24 cellular contexts compared by ENCODE assay signal in genomic region chr7:117816727-117817126, GRCh38. TPM values are rescaled to one million over a fixed set of nuclear protein-coding genes. Genes with fewer than 3 reads are reported as not detected.
DNase-seq lines count a peak whose midpoint lies in the region; ATAC-seq, FAIRE-seq and TF ChIP-seq lines count a peak whose summit lies in the region.
"Had no signal": no experiment of that assay in that cellular context is flagged by ENCODE, and none has a peak within 500 bp of the region (broad histone marks: within the 10 kb centered on the region; RNA-seq: fewer than 3 reads in every experiment).

No MANE protein-coding gene starts in this region.

- H3F3A ChIP-seq in GM23338 (replicated peaks; ENCODE audit: low read depth), result no peaks in the 10 kb centered on the region

- H3K27me3 ChIP-seq in GM23338 (ENCODE audit: insufficient read depth) (no peaks in the 10 kb centered on the region), endothelial cell of umbilical vein (ENCODE audit: control insufficient read depth in 2 of 2, insufficient read depth in 2 of 2, low read length in 2 of 2) (no peaks in the 10 kb centered on the region), trophoblast cell (ENCODE audit: insufficient read depth, low read length) (no peaks in the 10 kb centered on the region)
- H3K27me3 ChIP-seq: Peyer's patch had no signal

- WGBS in trophoblast cell (ENCODE audit: extremely low coverage, insufficient coverage, insufficient read length), result no CpG with 5 or more reads among the region's 7 CpGs

- peaks cover 34% of the 10 kb centered on the region for H3K4me1 ChIP-seq in GM23338 (ENCODE audit: insufficient read depth)
- peaks cover 8% of the 10 kb centered on the region for H3K4me1 ChIP-seq in endothelial cell of umbilical vein (ENCODE audit: control insufficient read depth, extremely low read depth, insufficient read depth, low read length)
- peaks cover 0 to 3% of the 10 kb centered on the region in 2 experiments for H3K4me1 ChIP-seq in trophoblast cell (ENCODE audit: control insufficient read depth in 1 of 2, insufficient read depth in 2 of 2, low read length in 2 of 2)
- no peaks in the 10 kb centered on the region for H3K4me1 ChIP-seq in mucosa of descending colon (ENCODE audit: low read depth)
- H3K4me1 ChIP-seq: A549, Peyer's patch had no signal

- H2AFZ ChIP-seq in GM23338 (no peak overlapping the region), endothelial cell of umbilical vein (ENCODE audit: low read depth, low read length) (no peak overlapping the region), trophoblast cell (ENCODE audit: insufficient read depth, low read length, poor library complexity) (no peak overlapping the region)

- DNase-seq in GM23338 (ENCODE audit: low spot score) (no peak), M059J (ENCODE audit: low read depth) (peak; percentile 21), endothelial cell of umbilical vein (ENCODE audit: low read depth, low spot score) (peak; percentile 6), fibroblast of villous mesenchyme (ENCODE audit: low read depth) (peak; percentile 28), trophoblast cell (no peak), mucosa of descending colon (no peak), NCI-H748 treated with DMSO at 0.1 percent for 48 hours (lab: John Stamatoyannopoulos, UW) (no peak)
- no peak for DNase-seq in activated T-helper 2 cell treated with anti-CD3 and anti-CD28 coated beads, Interferon-gamma antibody, Interleukin-2, Interleukin-4, amounts not matched to agents 10 μg/mL and 5 μg/mL and 100 μg/mL, durations not matched to agents 14 hours and 24 hours and 36 hours (ENCODE audit: low spot score)
- DNase-seq: C1 segment of cervical spinal cord; CD4-positive, alpha-beta memory T cell; COR-L47; DMS53; Karpas-422; NCI-H1105 treated with DMSO at 0.1 percent for 48 hours; NCI-H2029; NCI-H446; NCI-H526; Peyer's patch; SHP77 treated with DMSO at 0.1 percent for 48 hours; T-helper 1 cell had no signal

- no peak overlapping the region for H3K4ac ChIP-seq in trophoblast cell (ENCODE audit: low read depth, low read length)

- dilution Hi-C loops in endothelial cell of umbilical vein (cut with MboI; ENCODE audit: extremely low pct_ligation_motif_present, low sequenced_read_pairs), result no loop called here

- H3K9me1 ChIP-seq in endothelial cell of umbilical vein (replicated peaks; ENCODE audit: control insufficient read depth, extremely low read depth, insufficient read depth, low read length), result no peaks in the 10 kb centered on the region

- H2BK120ac ChIP-seq in trophoblast cell (ENCODE audit: insufficient read depth, low read length, poor library complexity), result no peak overlapping the region

- no peak overlapping the region for H3K14ac ChIP-seq in trophoblast cell (ENCODE audit: low read length)

- no peak overlapping the region; the same call in 1 of the 2 replicates for H3K27ac Mint-ChIP-seq in GM23338
- H3K27ac Mint-ChIP-seq in activated T-helper 2 cell treated with anti-CD3 and anti-CD28 coated beads, Interferon-gamma antibody, Interleukin-2, Interleukin-4, amounts not matched to agents 10 μg/mL and 5 μg/mL and 100 μg/mL, durations not matched to agents 14 hours and 24 hours and 36 hours, result no peak overlapping the region
- H3K27ac Mint-ChIP-seq: CD4-positive, alpha-beta memory T cell had no signal

- CTCF ChIA-PET in endothelial cell of umbilical vein (lab: Charles Lee), result interaction anchor here (1.4 kb wide), 1 partner anchor 18 kb away, joined by 5 read pairs; no protein-coding TSS in a partner anchor

- no peaks in the 10 kb centered on the region for H3K79me1 ChIP-seq in trophoblast cell (ENCODE audit: low read length)

- no peak overlapping the region for H3K23ac ChIP-seq in trophoblast cell (ENCODE audit: low read length)

- no peak for ATAC-seq in GM23338
- ATAC-seq in mucosa of descending colon, result no peak
- ATAC-seq: A549, HCT116 had no signal

- H3K4me1 Mint-ChIP-seq in GM23338, result peaks cover 53% of the 10 kb centered on the region
- H3K4me1 Mint-ChIP-seq in activated T-helper 2 cell treated with anti-CD3 and anti-CD28 coated beads, Interferon-gamma antibody, Interleukin-2, Interleukin-4, amounts not matched to agents 10 μg/mL and 5 μg/mL and 100 μg/mL, durations not matched to agents 14 hours and 24 hours and 36 hours (ENCODE audit: low read depth), result no peaks in the 10 kb centered on the region
- H3K4me1 Mint-ChIP-seq: CD4-positive, alpha-beta memory T cell had no signal

- no peak for TF ChIP-seq POLR2A in endothelial cell of umbilical vein (IDR thresholded peaks at IDR 0.05; ENCODE audit: low read depth, low read length)

- H2BK12ac ChIP-seq in trophoblast cell (ENCODE audit: low read length), result no peak overlapping the region

- H4K20me1 ChIP-seq in GM23338 (replicated peaks; ENCODE audit: insufficient read depth) (no peaks in the 10 kb centered on the region), endothelial cell of umbilical vein (replicated peaks; ENCODE audit: control insufficient read depth, extremely low read depth, insufficient read depth, low read length) (no peaks in the 10 kb centered on the region)

- no peak overlapping the region for H4K12ac ChIP-seq in trophoblast cell (ENCODE audit: low read depth, low read length)

- no peaks in the 10 kb centered on the region for H3K9me2 ChIP-seq in GM23338 (ENCODE audit: insufficient read depth)

- BruUV-seq in endothelial cell of umbilical vein (replicated peaks; lab: Mats Ljungman, UMichigan), result no TSS peak

- FAIRE-seq in endothelial cell of umbilical vein (lab: Jason Lieb, UNC), result no peak
- FAIRE-seq: A549, GM12892, H1 had no signal

- H3K27ac ChIP-seq in GM23338 (ENCODE audit: low read depth) (0 out of 2 replicates have a peak overlapping the region, but pooled peaks have one; percentile 13), endothelial cell of umbilical vein (ENCODE audit: insufficient read depth, low read depth, low read length) (no peak overlapping the region), trophoblast cell (ENCODE audit: low read depth, low read length) (no peak overlapping the region)
- H3K27ac ChIP-seq: A549, Peyer's patch had no signal

- no peak overlapping the region for H4K91ac ChIP-seq in trophoblast cell (ENCODE audit: low read depth, low read length)

- H4K8ac ChIP-seq in trophoblast cell (ENCODE audit: low read depth, low read length), result no peak overlapping the region

- H3K9ac ChIP-seq in endothelial cell of umbilical vein (replicated peaks; ENCODE audit: extremely low read depth, insufficient read depth, low read length) (no peak overlapping the region), trophoblast cell (ENCODE audit: low read length) (no peak overlapping the region)

- no peaks in the 10 kb centered on the region for H3K36me3 Mint-ChIP-seq in GM23338 (ENCODE audit: low read depth)
- no peaks in the 10 kb centered on the region for H3K36me3 Mint-ChIP-seq in activated T-helper 2 cell treated with anti-CD3 and anti-CD28 coated beads, Interferon-gamma antibody, Interleukin-2, Interleukin-4, amounts not matched to agents 10 μg/mL and 5 μg/mL and 100 μg/mL, durations not matched to agents 14 hours and 24 hours and 36 hours (ENCODE audit: low read depth)
- H3K36me3 Mint-ChIP-seq: CD4-positive, alpha-beta memory T cell had no signal

- H3K27me3 Mint-ChIP-seq in GM23338 (ENCODE audit: insufficient read depth, low read depth, poor library complexity), result peaks cover 3% of the 10 kb centered on the region
- no peaks in the 10 kb centered on the region for H3K27me3 Mint-ChIP-seq in activated T-helper 2 cell treated with anti-CD3 and anti-CD28 coated beads, Interferon-gamma antibody, Interleukin-2, Interleukin-4, amounts not matched to agents 10 μg/mL and 5 μg/mL and 100 μg/mL, durations not matched to agents 14 hours and 24 hours and 36 hours (ENCODE audit: low read depth)
- H3K27me3 Mint-ChIP-seq: CD4-positive, alpha-beta memory T cell had no signal

- intact Hi-C loops in endothelial cell of umbilical vein (cut with micrococcal nuclease), result no loop called here
- intact Hi-C loops in mucosa of descending colon (cut with DNase I, micrococcal nuclease), result no loop called here
- intact Hi-C loops in activated T-helper 2 cell treated with anti-CD3 and anti-CD28 coated beads, Interferon-gamma antibody, Interleukin-2, Interleukin-4, amounts not matched to agents 10 μg/mL and 5 μg/mL and 100 μg/mL, durations not matched to agents 14 hours and 24 hours and 36 hours (cut with micrococcal nuclease), result no loop called here

- peaks cover 14% of the 10 kb centered on the region; the same call in 1 of the 2 replicates for H3K79me2 ChIP-seq in GM23338 (replicated peaks; ENCODE audit: insufficient read depth)
- H3K79me2 ChIP-seq in endothelial cell of umbilical vein (ENCODE audit: control insufficient read depth, insufficient read depth, low read length), result no peaks in the 10 kb centered on the region
- no peaks in the 10 kb centered on the region for H3K79me2 ChIP-seq in trophoblast cell (ENCODE audit: control insufficient read depth, insufficient read depth, low read length, poor library complexity)

- H3K4me3 ChIP-seq in GM23338 (no peak overlapping the region), endothelial cell of umbilical vein (replicated peaks in 1 of 3; ENCODE audit: insufficient read depth in 1 of 3, low read depth in 1 of 3, low read length in 3 of 3) (no peak overlapping the region), fibroblast of villous mesenchyme (ENCODE audit: low read depth, low read length) (no peak overlapping the region), trophoblast cell (ENCODE audit: low read depth, low read length) (no peak overlapping the region), mucosa of descending colon (no peak overlapping the region)
- H3K4me3 ChIP-seq: A549, Peyer's patch had no signal

- no peak overlapping the region for H3K4me3 Mint-ChIP-seq in GM23338
- no peak overlapping the region for H3K4me3 Mint-ChIP-seq in activated T-helper 2 cell treated with anti-CD3 and anti-CD28 coated beads, Interferon-gamma antibody, Interleukin-2, Interleukin-4, amounts not matched to agents 10 μg/mL and 5 μg/mL and 100 μg/mL, durations not matched to agents 14 hours and 24 hours and 36 hours (ENCODE audit: low read depth)
- H3K4me3 Mint-ChIP-seq: CD4-positive, alpha-beta memory T cell had no signal

- H3K18ac ChIP-seq in trophoblast cell (ENCODE audit: low read length), result no peak overlapping the region

- TF ChIP-seq CTCF in GM23338 (conservative IDR thresholded peaks at IDR 0.05; ENCODE audit: low read depth in 2 of 2), result no peak
- no peak for TF ChIP-seq CTCF in endothelial cell of umbilical vein (IDR thresholded peaks at IDR 0.05; ENCODE audit: extremely low read depth in 1 of 2, insufficient read depth in 1 of 2, low read depth in 1 of 2, low read length in 2 of 2)
- TF ChIP-seq CTCF in fibroblast of villous mesenchyme (IDR thresholded peaks at IDR 0.05; ENCODE audit: insufficient read depth, low read depth, low read length), result no peak
- TF ChIP-seq CTCF in mucosa of descending colon (IDR thresholded peaks at IDR 0.05), result no peak

- H3K9me3 Mint-ChIP-seq in GM23338, result no peaks in the 10 kb centered on the region
- no peaks in the 10 kb centered on the region for H3K9me3 Mint-ChIP-seq in activated T-helper 2 cell treated with anti-CD3 and anti-CD28 coated beads, Interferon-gamma antibody, Interleukin-2, Interleukin-4, amounts not matched to agents 10 μg/mL and 5 μg/mL and 100 μg/mL, durations not matched to agents 14 hours and 24 hours and 36 hours

- H3K4me2 ChIP-seq in GM23338 (no peak overlapping the region), endothelial cell of umbilical vein (ENCODE audit: insufficient read depth, low read length) (peak overlapping the region; percentile 29), trophoblast cell (ENCODE audit: low read length) (no peak overlapping the region)
- H3K4me2 ChIP-seq: A549 had no signal

- H2BK5ac ChIP-seq in trophoblast cell (ENCODE audit: low read depth, low read length, poor library complexity), result no peak overlapping the region

- POLR2A ChIA-PET in endothelial cell of umbilical vein (lab: Charles Lee), result no interaction called here

- H2AK5ac ChIP-seq in trophoblast cell (ENCODE audit: low read length), result no peak overlapping the region

- no peaks in the 10 kb centered on the region for H3K36me3 ChIP-seq in GM23338 (ENCODE audit: insufficient read depth)
- no peaks in the 10 kb centered on the region for H3K36me3 ChIP-seq in endothelial cell of umbilical vein (ENCODE audit: control insufficient read depth in 2 of 2, extremely low read depth in 1 of 2, insufficient read depth in 2 of 2, low read length in 2 of 2)
- H3K36me3 ChIP-seq in trophoblast cell (ENCODE audit: control insufficient read depth in 1 of 2, insufficient read depth in 2 of 2, low read length in 2 of 2), result no peaks in the 10 kb centered on the region
- no peaks in the 10 kb centered on the region for H3K36me3 ChIP-seq in mucosa of descending colon (ENCODE audit: low read depth)
- H3K36me3 ChIP-seq: Peyer's patch had no signal

- H3K9me3 ChIP-seq in endothelial cell of umbilical vein (replicated peaks; ENCODE audit: control insufficient read depth, insufficient read depth, low read length) (no peaks in the 10 kb centered on the region), trophoblast cell (ENCODE audit: insufficient read depth, low read depth, low read length) (no peaks in the 10 kb centered on the region), mucosa of descending colon (no peaks in the 10 kb centered on the region)
- H3K9me3 ChIP-seq: A549, Peyer's patch had no signal

RNA-seq across cellular contexts. Expression of gene CTTNBP2, which starts 56.5 kb away (rescaled TPM):
- 22.7 and 26.8 TPM in 2 replicates for total RNA-seq in GM23338 (2014; rRNA removed; shearing (Covaris generic))
- polyA plus RNA-seq in GM23338 (2016; fragmentation: Nextera tagmentation; extraction: Ambion mirVana), result 30.7 and 31.7 TPM in 2 replicates
- 0.39 and 0.59 TPM in 2 replicates for total RNA-seq in M059J (2014; rRNA removed; shearing (Covaris generic))
- total RNA-seq in endothelial cell of umbilical vein, result 0.25 and 0.35 TPM in 2 replicates
- 0.08 and 0.35 TPM in 2 replicates for polyA plus RNA-seq in endothelial cell of umbilical vein
- 0.10 and 0.17 TPM in 2 replicates for polyA plus RNA-seq in endothelial cell of umbilical vein (2011; cell fraction: cytosol; rRNA removed)
- polyA plus RNA-seq in endothelial cell of umbilical vein (2011; cell fraction: nucleus; rRNA removed), result 0.74 and 0.94 TPM in 2 replicates
- not detected in 2 replicates for polyA plus RNA-seq in endothelial cell of umbilical vein (2012)
- 0.61 and 2.1 TPM in 2 replicates for polyA minus RNA-seq in endothelial cell of umbilical vein
- polyA minus RNA-seq in endothelial cell of umbilical vein (2011; cell fraction: cytosol; rRNA and poly(A)+ RNA removed), result 0.41 TPM
- polyA minus RNA-seq in endothelial cell of umbilical vein (2011; cell fraction: nucleus; rRNA and poly(A)+ RNA removed), result 0.43 and 0.77 TPM in 2 replicates
- total RNA-seq in fibroblast of villous mesenchyme, result 1.3 and 3.2 TPM in 2 replicates
- polyA plus RNA-seq in trophoblast cell (2013), result 26.9 and 27.7 TPM in 2 replicates
- total RNA-seq in mucosa of descending colon, result 1 to 10 TPM; 3.9 to 8.3 (median 7.2) TPM
- total RNA-seq in activated T-helper 2 cell treated with anti-CD3 and anti-CD28 coated beads, Interferon-gamma antibody, Interleukin-2, Interleukin-4, amounts not matched to agents 10 μg/mL and 5 μg/mL and 100 μg/mL, durations not matched to agents 14 hours and 24 hours and 36 hours, result not detected in 2 replicates
- total RNA-seq: CD4-positive, alpha-beta memory T cell had no signal
- polyA plus RNA-seq: CD4-positive, alpha-beta memory T cell had no signal

Comparison
In these comparisons a context has a peak if more than half of its experiments do, and no peak if none do; other contexts are left out.
1. DNase-seq: peak in M059J (single experiment), endothelial cell of umbilical vein (single experiment) and fibroblast of villous mesenchyme (single experiment); none in GM23338 (single experiment), trophoblast cell (0 of 2), mucosa of descending colon (0 of 3), NCI-H748 treated with DMSO at 0.1 percent for 48 hours (single experiment) and activated T-helper 2 cell treated with anti-CD3 and anti-CD28 coated beads, Interferon-gamma antibody, Interleukin-2, Interleukin-4, amounts not matched to agents 10 μg/mL and 5 μg/mL and 100 μg/mL, durations not matched to agents 14 hours and 24 hours and 36 hours (single experiment).